In genomic region chr5:92518318-92518913, GRCh38 we compare ENCODE assay signal across 1 cellular context.
TF ChIP-seq lines count a peak whose summit lies in the region.

No MANE protein-coding gene starts in this region.

TF ChIP-seq in GM12878, 131 proteins besides CTCF, POLR2A, EP300 and RAD21 (continued from another document):
- TF ChIP-seq, protein P1, sequence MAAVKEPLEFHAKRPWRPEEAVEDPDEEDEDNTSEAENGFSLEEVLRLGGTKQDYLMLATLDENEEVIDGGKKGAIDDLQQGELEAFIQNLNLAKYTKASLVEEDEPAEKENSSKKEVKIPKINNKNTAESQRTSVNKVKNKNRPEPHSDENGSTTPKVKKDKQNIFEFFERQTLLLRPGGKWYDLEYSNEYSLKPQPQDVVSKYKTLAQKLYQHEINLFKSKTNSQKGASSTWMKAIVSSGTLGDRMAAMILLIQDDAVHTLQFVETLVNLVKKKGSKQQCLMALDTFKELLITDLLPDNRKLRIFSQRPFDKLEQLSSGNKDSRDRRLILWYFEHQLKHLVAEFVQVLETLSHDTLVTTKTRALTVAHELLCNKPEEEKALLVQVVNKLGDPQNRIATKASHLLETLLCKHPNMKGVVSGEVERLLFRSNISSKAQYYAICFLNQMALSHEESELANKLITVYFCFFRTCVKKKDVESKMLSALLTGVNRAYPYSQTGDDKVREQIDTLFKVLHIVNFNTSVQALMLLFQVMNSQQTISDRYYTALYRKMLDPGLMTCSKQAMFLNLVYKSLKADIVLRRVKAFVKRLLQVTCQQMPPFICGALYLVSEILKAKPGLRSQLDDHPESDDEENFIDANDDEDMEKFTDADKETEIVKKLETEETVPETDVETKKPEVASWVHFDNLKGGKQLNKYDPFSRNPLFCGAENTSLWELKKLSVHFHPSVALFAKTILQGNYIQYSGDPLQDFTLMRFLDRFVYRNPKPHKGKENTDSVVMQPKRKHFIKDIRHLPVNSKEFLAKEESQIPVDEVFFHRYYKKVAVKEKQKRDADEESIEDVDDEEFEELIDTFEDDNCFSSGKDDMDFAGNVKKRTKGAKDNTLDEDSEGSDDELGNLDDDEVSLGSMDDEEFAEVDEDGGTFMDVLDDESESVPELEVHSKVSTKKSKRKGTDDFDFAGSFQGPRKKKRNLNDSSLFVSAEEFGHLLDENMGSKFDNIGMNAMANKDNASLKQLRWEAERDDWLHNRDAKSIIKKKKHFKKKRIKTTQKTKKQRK (IDR thresholded peaks at IDR 0.05; ENCODE audit: low read depth, low read length): no peak
- TF ChIP-seq PAX5 (IDR thresholded peaks at IDR 0.05; ENCODE audit: borderline replicate concordance, low read depth, low read length): 0 out of 2 replicates have a peak, but pooled peaks have one; percentile 20
- TF ChIP-seq CHD1 (IDR thresholded peaks at IDR 0.05; ENCODE audit: low read depth, low read length): no peak
- 0 out of 2 replicates have a peak, but pooled peaks have one; percentile 20 for TF ChIP-seq DPF2 (IDR thresholded peaks at IDR 0.05)
- TF ChIP-seq ATF7 (IDR thresholded peaks at IDR 0.05; ENCODE audit: low read depth): 0 out of 2 replicates have a peak, but pooled peaks have one; percentile 23
- TF ChIP-seq FOS (IDR thresholded peaks at IDR 0.05; ENCODE audit: borderline replicate concordance, extremely low read depth, insufficient read length): no peak
- TF ChIP-seq SMAD5 (IDR thresholded peaks at IDR 0.05; ENCODE audit: low read depth): no peak
- TF ChIP-seq SUZ12 (IDR thresholded peaks at IDR 0.05; ENCODE audit: unreplicated experiment): no peak
- TF ChIP-seq CREM (IDR thresholded peaks at IDR 0.05; ENCODE audit: low read depth): 0 out of 2 replicates have a peak, but pooled peaks have one; percentile 34
- no peak for TF ChIP-seq MEF2B (IDR thresholded peaks at IDR 0.05; ENCODE audit: partially characterized antibody, poor library complexity, severe bottlenecking)
- peak; percentile 59 for TF ChIP-seq RUNX3 (IDR thresholded peaks at IDR 0.05; ENCODE audit: low read length)
- TF ChIP-seq BHLHE40 (IDR thresholded peaks at IDR 0.05; ENCODE audit: borderline replicate concordance in 1 of 2, low read depth in 2 of 2, low read length in 1 of 2): peak in 1 of 2 experiments; percentile 44; a peak in 1 of 4 replicates
